22 cellular contexts compared by ENCODE assay signal in genomic region chr2:38517284-38517683, GRCh38.
A peak's percentile ranks its signal among the peaks of the same experiment; 100 is the strongest.
DNase-seq lines count a peak whose midpoint lies in the region; ATAC-seq and TF ChIP-seq lines count a peak whose summit lies in the region.
"Had no signal": no experiment of that assay in that cellular context is flagged by ENCODE, and none has a peak within 500 bp of the region (broad histone marks: within the 10 kb centered on the region; RNA-seq: fewer than 3 reads in every experiment).

No MANE protein-coding gene starts in this region.

- H3K27ac Mint-ChIP-seq in MCF 10A (ENCODE audit: low read depth, unreplicated experiment): no peak overlapping the region
- H3K27ac Mint-ChIP-seq: CD4-positive, alpha-beta T cell had no signal

- H3K9ac ChIP-seq in stomach smooth muscle (ENCODE audit: low read length in 2 of 2): peak overlapping the region in 1 of 2 donors; percentile 44
- H3K9ac ChIP-seq: BLaER1 had no signal

- no peaks in the 10 kb centered on the region for H3K9me3 Mint-ChIP-seq in MCF 10A (ENCODE audit: unreplicated experiment)
- H3K9me3 Mint-ChIP-seq: CD4-positive, alpha-beta T cell had no signal

- H3K4me1 Mint-ChIP-seq in MCF 10A (ENCODE audit: insufficient read depth, unreplicated experiment): peaks cover 20% of the 10 kb centered on the region

- CTCF ChIA-PET in OCI-LY7 (lab: Charles Lee; ENCODE audit: unreplicated experiment) (no interaction called here), MCF 10A (lab: Yijun Ruan, JAX) (interaction anchor here (0.6 kb wide), 1 partner anchor 67 kb away, joined by 3 read pairs; no protein-coding TSS in a partner anchor)

- DNase-seq in OCI-LY7 (ENCODE audit: low spot score): no peak
- peak; percentile 28 for DNase-seq in islet precursor cell
- DNase-seq in NCI-H2081 (lab: John Stamatoyannopoulos, UW): no peak
- no peak for DNase-seq in activated CD4-positive, alpha-beta T cell treated with anti-CD3 and anti-CD28 coated beads, Interleukin-2, amount 50 U/mL, for 1 hour
- no peak for DNase-seq in MCF 10A (ENCODE audit: unreplicated experiment)
- DNase-seq: ACHN; CD4-positive, alpha-beta T cell; COR-L47; DMS79; Kasumi-1; MG63; NCI-H1105 treated with DMSO at 0.1 percent for 48 hours; NCI-H2029 treated with DMSO at 0.1 percent for 48 hours; NCI-H2171; NCI-H345; NCI-H524; NCI-H774 had no signal

- no peaks in the 10 kb centered on the region for H4K20me1 ChIP-seq in OCI-LY7 (ENCODE audit: insufficient read depth, low read length)
- H4K20me1 ChIP-seq: BLaER1 had no signal

- intact Hi-C loops in OCI-LY7 (cut with micrococcal nuclease; ENCODE audit: unreplicated experiment): no loop called here
- intact Hi-C loops in MCF 10A (cut with micrococcal nuclease): no loop called here

- ATAC-seq in SK-N-SH treated with all-trans-retinoic acid at 6 μM for 48 hours: peak; percentile 86
- ATAC-seq: HCT116 had no signal

- H3K79me2 ChIP-seq in OCI-LY7 (ENCODE audit: insufficient read depth, low read depth, low read length): no peaks in the 10 kb centered on the region

- H3K27ac ChIP-seq in OCI-LY7 (ENCODE audit: low read depth, low read length, poor library complexity, severe bottlenecking) (no peak overlapping the region), stomach smooth muscle (ENCODE audit: low read length) (peak overlapping the region; percentile 73)
- H3K27ac ChIP-seq: BLaER1, SK-N-MC had no signal

- H3K9me3 ChIP-seq in OCI-LY7 (ENCODE audit: low read length) (no peaks in the 10 kb centered on the region), stomach smooth muscle (ENCODE audit: control insufficient read depth in 2 of 2, low read length in 2 of 2) (no peaks in the 10 kb centered on the region)
- H3K9me3 ChIP-seq: BLaER1, MG63 had no signal

- no peaks in the 10 kb centered on the region for H3K9me2 ChIP-seq in OCI-LY7 (ENCODE audit: insufficient read depth, low read length)

- H3K4me3 ChIP-seq in OCI-LY7 (ENCODE audit: low read depth, low read length, poor library complexity, severe bottlenecking) (no peak overlapping the region), stomach smooth muscle (ENCODE audit: low read length in 2 of 2) (peak overlapping the region in 1 of 2 donors; percentile 41)
- H3K4me3 ChIP-seq: BLaER1, MG63, SK-N-MC had no signal

- H3K36me3 ChIP-seq in OCI-LY7 (ENCODE audit: insufficient read depth, low read length): no peaks in the 10 kb centered on the region
- H3K36me3 ChIP-seq in stomach smooth muscle (ENCODE audit: control insufficient read depth in 2 of 2, insufficient read depth in 2 of 2, low read length in 2 of 2): no peaks in the 10 kb centered on the region
- H3K36me3 ChIP-seq: BLaER1, MG63 had no signal

- H3K27me3 ChIP-seq in stomach smooth muscle (ENCODE audit: control insufficient read depth in 1 of 2, insufficient read depth in 2 of 2, low read length in 2 of 2): no peaks in the 10 kb centered on the region
- H3K27me3 ChIP-seq: BLaER1, MG63 had no signal

- no peaks in the 10 kb centered on the region for H3K36me3 Mint-ChIP-seq in MCF 10A (ENCODE audit: insufficient read depth, unreplicated experiment)

- no peak for TF ChIP-seq CTCF in OCI-LY7 (conservative IDR thresholded peaks at IDR 0.05; ENCODE audit: low read length)
- TF ChIP-seq CTCF in MCF 10A (IDR thresholded peaks at IDR 0.05; ENCODE audit: unreplicated experiment): no peak

- POLR2A ChIA-PET in OCI-LY7 (lab: Charles Lee) (interaction anchor here (0.6 to 2.5 kb wide), 6 partner anchors 8 to 292 kb away, joined by 3 to 15 read pairs (median 4); no protein-coding TSS in a partner anchor), MCF 10A (lab: Yijun Ruan, JAX) (interaction anchor here (0.6 to 1.7 kb wide), 3 partner anchors 11 to 228 kb away, joined by 3 to 4 read pairs (median 3); no protein-coding TSS in a partner anchor)

- BruUV-seq in OCI-LY7 (replicated peaks; lab: Mats Ljungman, UMichigan): no TSS peak
- BruUV-seq in MCF 10A (replicated peaks; lab: Mats Ljungman, UMichigan): no TSS peak

- H3K4me2 ChIP-seq in OCI-LY7 (ENCODE audit: low read length): no peak overlapping the region
- H3K4me2 ChIP-seq: BLaER1 had no signal

- no peaks in the 10 kb centered on the region for H3K27me3 Mint-ChIP-seq in MCF 10A (ENCODE audit: insufficient read depth, unreplicated experiment)
- H3K27me3 Mint-ChIP-seq: CD4-positive, alpha-beta T cell had no signal

- H3K4me3 Mint-ChIP-seq in MCF 10A (ENCODE audit: unreplicated experiment): no peak overlapping the region
- H3K4me3 Mint-ChIP-seq: CD4-positive, alpha-beta T cell had no signal

- peaks cover 19% of the 10 kb centered on the region for H3K4me1 ChIP-seq in OCI-LY7 (ENCODE audit: insufficient read depth, low read length, poor library complexity, severe bottlenecking)
- peaks cover 26% of the 10 kb centered on the region for H3K4me1 ChIP-seq in stomach smooth muscle (ENCODE audit: control insufficient read depth, insufficient read depth, low read length)
- H3K4me1 ChIP-seq: BLaER1 had no signal

- H2AFZ ChIP-seq in OCI-LY7 (ENCODE audit: low read length): peak overlapping the region; percentile 64; the same call in 1 of the 2 replicates

TF ChIP-seq in SK-N-SH treated with all-trans-retinoic acid at 6 μM for 48 hours, 23 proteins besides CTCF, POLR2A, EP300 and RAD21 (continues in another document):
- no peak for TF ChIP-seq ESRRG (CRISPR knock-in tag; IDR thresholded peaks at IDR 0.05)
- no peak for TF ChIP-seq OSR1 (CRISPR knock-in tag; IDR thresholded peaks at IDR 0.05)
- no peak for TF ChIP-seq BACH2 (CRISPR knock-in tag; IDR thresholded peaks at IDR 0.05; ENCODE audit: borderline replicate concordance)
- TF ChIP-seq ARNTL (CRISPR knock-in tag; IDR thresholded peaks at IDR 0.05; ENCODE audit: borderline replicate concordance, low read depth): no peak
- no peak for TF ChIP-seq CSRNP3 (CRISPR knock-in tag; IDR thresholded peaks at IDR 0.05)
- no peak for TF ChIP-seq RARB (CRISPR knock-in tag; IDR thresholded peaks at IDR 0.05)
- TF ChIP-seq ZNF565 (CRISPR knock-in tag; conservative IDR thresholded peaks at IDR 0.05; ENCODE audit: low read depth): no peak
- TF ChIP-seq SNAI2 (CRISPR knock-in tag; IDR thresholded peaks at IDR 0.05): no peak
- no peak for TF ChIP-seq TOX (CRISPR knock-in tag; IDR thresholded peaks at IDR 0.05; ENCODE audit: borderline replicate concordance)
- TF ChIP-seq ZNF70 (CRISPR knock-in tag; IDR thresholded peaks at IDR 0.05): no peak
- no peak for TF ChIP-seq TCF4 (CRISPR knock-in tag; IDR thresholded peaks at IDR 0.05; ENCODE audit: borderline replicate concordance)
- no peak for TF ChIP-seq PATZ1 (CRISPR knock-in tag; IDR thresholded peaks at IDR 0.05; ENCODE audit: borderline replicate concordance)
- no peak for TF ChIP-seq PPARA (CRISPR knock-in tag; IDR thresholded peaks at IDR 0.05; ENCODE audit: borderline replicate concordance)
- no peak for TF ChIP-seq ISL1 (CRISPR knock-in tag; IDR thresholded peaks at IDR 0.05)
- TF ChIP-seq ZFP3 (CRISPR knock-in tag; IDR thresholded peaks at IDR 0.05): no peak
- TF ChIP-seq ZFP30 (CRISPR knock-in tag; IDR thresholded peaks at IDR 0.05): no peak
- TF ChIP-seq ZC3H10 (CRISPR knock-in tag; IDR thresholded peaks at IDR 0.05): no peak
- TF ChIP-seq ZNF8 (CRISPR knock-in tag; IDR thresholded peaks at IDR 0.05): no peak
